8 cellular contexts compared by ENCODE assay signal in genomic region chr3:33718595-33718907, GRCh38. TPM values are rescaled to one million over a fixed set of nuclear protein-coding genes. Genes with fewer than 3 reads are reported as not detected.
DNase-seq lines count a peak whose midpoint lies in the region; ATAC-seq and TF ChIP-seq lines count a peak whose summit lies in the region.

No MANE protein-coding gene starts in this region.

- H2BK5ac ChIP-seq in mesendoderm (ENCODE audit: low read length), result no peak overlapping the region

- H2BK120ac ChIP-seq in mesendoderm (ENCODE audit: low read depth, low read length), result no peak overlapping the region

- H3K18ac ChIP-seq in mesendoderm (ENCODE audit: low read length), result peak overlapping the region; percentile 44

- no peak for DNase-seq in CD4-positive, alpha-beta T cell
- DNase-seq in HT-29 (ENCODE audit: low spot score), result peak; percentile 17
- no peak for DNase-seq in breast epithelium (ENCODE audit: low spot score in 2 of 2)
- no peak for DNase-seq in mesendoderm
- no peak for DNase-seq in left colon
- no peak for DNase-seq in MV-4-11 (lab: John Stamatoyannopoulos, UW)
- DNase-seq in NCI-H1436 treated with DMSO at 0.1 percent for 48 hours (lab: John Stamatoyannopoulos, UW), result no peak

- no peak for TF ChIP-seq POLR2A in breast epithelium (IDR thresholded peaks at IDR 0.05)

- no peaks in the 10 kb centered on the region for H3K9me3 ChIP-seq in CD4-positive, alpha-beta T cell (ENCODE audit: control insufficient read depth, low read length)
- no peaks in the 10 kb centered on the region for H3K9me3 ChIP-seq in breast epithelium

- peaks cover 3% of the 10 kb centered on the region for H3K4me1 Mint-ChIP-seq in CD4-positive, alpha-beta T cell (ENCODE audit: low read depth)

- no peak overlapping the region for H2AK5ac ChIP-seq in mesendoderm (ENCODE audit: low read length)

- H3K4me1 ChIP-seq in breast epithelium (no peaks in the 10 kb centered on the region), mesendoderm (ENCODE audit: control insufficient read depth, low read depth, low read length) (peaks cover 3% of the 10 kb centered on the region)

- peaks cover 2% of the 10 kb centered on the region for H3K27me3 ChIP-seq in CD4-positive, alpha-beta T cell (ENCODE audit: control insufficient read depth, insufficient read depth, low read length)
- H3K27me3 ChIP-seq in breast epithelium (no peaks in the 10 kb centered on the region), mesendoderm (ENCODE audit: insufficient read depth, low read length, poor library complexity) (no peaks in the 10 kb centered on the region)

- no CpG with 5 or more reads among the region's 7 CpGs for WGBS in mesendoderm (ENCODE audit: extremely low coverage, insufficient coverage, low lambda C conversion rate)

- ATAC-seq in CD4-positive, alpha-beta T cell (ENCODE audit: poor library complexity), result no peak
- ATAC-seq in left colon (no peak), HG03354 (IDR thresholded peaks at IDR 0.05; ENCODE audit: poor library complexity, severe bottlenecking, unreplicated experiment) (no peak)

- H4K5ac ChIP-seq in mesendoderm (ENCODE audit: low read length), result no peak overlapping the region

- no peak overlapping the region for H2BK15ac ChIP-seq in mesendoderm (replicated peaks; ENCODE audit: low read depth)

- peaks cover 10% of the 10 kb centered on the region for H3K36me3 Mint-ChIP-seq in CD4-positive, alpha-beta T cell (ENCODE audit: low read depth)

- CTCF ChIA-PET in CD4-positive, alpha-beta T cell (lab: Charles Lee), result no interaction called here

- H3K9me3 Mint-ChIP-seq in CD4-positive, alpha-beta T cell, result no peaks in the 10 kb centered on the region

- H3K4me3 ChIP-seq in breast epithelium (peak overlapping the region; percentile 90 to 95 (median 91)), mesendoderm (ENCODE audit: low read length) (peak overlapping the region; percentile 43)

- H3K4ac ChIP-seq in mesendoderm (ENCODE audit: low read depth, low read length), result no peak overlapping the region

- peak overlapping the region; percentile 48 for H3K4me2 ChIP-seq in mesendoderm (ENCODE audit: low read length)

- H3K36me3 ChIP-seq in breast epithelium (no peaks in the 10 kb centered on the region), mesendoderm (ENCODE audit: control insufficient read depth, insufficient read depth, low read length) (no peaks in the 10 kb centered on the region)

- peak overlapping the region; percentile 99 for H3K4me3 Mint-ChIP-seq in CD4-positive, alpha-beta T cell

- H3K79me2 ChIP-seq in mesendoderm (ENCODE audit: control insufficient read depth, insufficient read depth, low read length), result peaks cover 28% of the 10 kb centered on the region

- POLR2A ChIA-PET in CD4-positive, alpha-beta T cell (lab: Charles Lee), result no interaction called here

- H3K27me3 Mint-ChIP-seq in CD4-positive, alpha-beta T cell, result no peaks in the 10 kb centered on the region

- peak overlapping the region; percentile 88 for H3K27ac ChIP-seq in CD4-positive, alpha-beta T cell (ENCODE audit: low read depth, low read length)
- H3K27ac ChIP-seq in breast epithelium, result peak overlapping the region; percentile 99
- H3K27ac ChIP-seq in mesendoderm (ENCODE audit: low read depth, low read length), result no peak overlapping the region

- H3K9ac ChIP-seq in mesendoderm (ENCODE audit: low read length), result peak overlapping the region; percentile 79

- no peak for TF ChIP-seq CTCF in CD4-positive, alpha-beta T cell (IDR thresholded peaks at IDR 0.05)
- TF ChIP-seq CTCF in breast epithelium (IDR thresholded peaks at IDR 0.05), result no peak

- H3K23ac ChIP-seq in mesendoderm (ENCODE audit: low read length), result no peak overlapping the region

- intact Hi-C loops in CD4-positive, alpha-beta T cell (cut with DNase I, micrococcal nuclease), result loop anchor here (5.0 to 10.0 kb wide), 4 partner anchors 81 to 344 kb away; partner anchors contain the start of gene UBP1 (in 1 of the 2)
- intact Hi-C loops in breast epithelium (cut with DNase I; ENCODE audit: low total_unique reads), result no loop called here
- intact Hi-C loops in left colon (cut with DNase I, micrococcal nuclease), result loop anchor here in 1 of 2 donors (5.0 kb wide), 1 partner anchor 76 kb away; no protein-coding TSS in a partner anchor

- H3K79me1 ChIP-seq in mesendoderm (ENCODE audit: low read length), result peaks cover 4% of the 10 kb centered on the region

- H3K56ac ChIP-seq in mesendoderm (ENCODE audit: low read length), result peak overlapping the region; percentile 66

- H4K8ac ChIP-seq in mesendoderm (ENCODE audit: low read depth, low read length), result peak overlapping the region; percentile 90

- H3K27ac Mint-ChIP-seq in CD4-positive, alpha-beta T cell, result no peak overlapping the region

RNA-seq across cellular contexts. Expression of gene CLASP2, which starts 0.5 kb away (rescaled TPM):
- total RNA-seq in CD4-positive, alpha-beta T cell, result 10 to 100 TPM; 63.4 to 73.1 TPM
- 38.1 and 49.5 TPM in 2 replicates for total RNA-seq in HT-29 (2014; rRNA removed; shearing (Covaris generic))
- total RNA-seq in breast epithelium (100 to 1,000 TPM in 1 of 3 donors, 10 to 100 TPM in 2; 57.1 to 108 (median 86.9) TPM), left colon (10 to 100 TPM; 37.2 to 41.2 TPM)
- 18.2 TPM for polyA plus RNA-seq in mesendoderm (2013, experiment 1 of 2)
- polyA plus RNA-seq in mesendoderm (2013, experiment 2 of 2), result 19.6 TPM
